Comparison of ENCODE assay signal across 1 cellular context in the genomic region with DNA sequence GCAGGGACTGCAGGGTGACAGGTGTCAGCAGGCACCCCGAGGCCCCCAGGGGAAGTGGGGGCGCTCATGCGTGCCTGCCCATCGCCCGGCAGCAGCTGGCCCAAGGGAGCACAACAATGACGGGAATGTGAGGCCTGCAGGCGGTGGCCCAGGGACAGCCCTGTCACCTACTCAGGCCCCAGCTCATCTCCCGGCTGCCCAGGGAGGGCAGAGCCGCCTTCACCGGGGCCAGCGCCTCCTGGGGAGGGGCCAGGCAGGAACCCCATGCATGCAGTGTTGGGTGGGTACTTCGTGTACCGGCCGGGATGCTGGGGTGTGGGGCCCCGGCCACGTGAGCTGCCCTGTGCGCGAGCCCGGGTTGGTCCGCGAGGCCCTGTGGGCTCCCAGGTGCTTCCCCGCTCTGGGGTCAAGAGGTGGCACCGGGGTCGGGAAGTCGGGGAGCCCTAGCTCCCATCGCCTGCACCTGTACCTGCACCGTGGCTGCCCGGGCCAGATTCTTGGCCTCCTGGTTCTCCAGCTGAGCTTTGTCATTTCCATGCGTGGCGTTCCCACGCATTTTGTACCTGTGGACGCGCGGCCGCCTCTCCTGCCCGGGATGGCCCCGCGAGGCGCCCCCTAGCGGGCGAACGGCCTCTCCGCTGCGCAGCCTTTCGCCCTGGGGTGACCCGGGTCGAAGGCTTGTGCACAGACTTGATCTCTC.
A peak's percentile ranks its signal among the peaks of the same experiment; 100 is the strongest.
TF ChIP-seq lines count a peak whose summit lies in the region.

No MANE protein-coding gene starts in this region.

TF ChIP-seq in HepG2, 621 proteins besides CTCF, POLR2A, EP300 and RAD21 (continues in another document):
- TF ChIP-seq TEAD2 (CRISPR knock-in tag; IDR thresholded peaks at IDR 0.05) (no peak), ZNF724P (CRISPR knock-in tag; IDR thresholded peaks at IDR 0.05; ENCODE audit: borderline replicate concordance) (no peak), HNF4A (CRISPR knock-in tag; IDR thresholded peaks at IDR 0.05) (no peak), GTF3A (CRISPR knock-in tag; conservative IDR thresholded peaks at IDR 0.05) (0 out of 2 replicates have a peak, but pooled peaks have one; percentile 43), XRCC5 (optimal IDR thresholded peaks at IDR 0.05; ENCODE audit: low read length) (no peak), MYC (CRISPR knock-in tag; IDR thresholded peaks at IDR 0.05; ENCODE audit: borderline replicate concordance) (peak; percentile 4; the same call in 1 of the 2 replicates), ZNF547 (CRISPR knock-in tag; IDR thresholded peaks at IDR 0.05) (0 out of 2 replicates have a peak, but pooled peaks have one; percentile 48), ZNF350 (CRISPR knock-in tag; IDR thresholded peaks at IDR 0.05; ENCODE audit: borderline replicate concordance, low read depth) (no peak), HNRNPUL1 (IDR thresholded peaks at IDR 0.05; ENCODE audit: low read depth, low read length) (no peak), KDM2A (CRISPR knock-in tag; IDR thresholded peaks at IDR 0.05; ENCODE audit: borderline replicate concordance, low read depth) (peak; percentile 47; the same call in 1 of the 2 replicates), RXRA (CRISPR knock-in tag; IDR thresholded peaks at IDR 0.05) (peak; percentile 81), ZNF556 (CRISPR knock-in tag; IDR thresholded peaks at IDR 0.05; ENCODE audit: borderline replicate concordance) (0 out of 2 replicates have a peak, but pooled peaks have one; percentile 23), KMT2A (CRISPR knock-in tag; IDR thresholded peaks at IDR 0.05) (0 out of 2 replicates have a peak, but pooled peaks have one; percentile 44), NR2F6 (IDR thresholded peaks at IDR 0.05) (no peak), NR2F6 (CRISPR knock-in tag; IDR thresholded peaks at IDR 0.05) (peak; percentile 41; the same call in 1 of the 2 replicates), PLRG1 (conservative IDR thresholded peaks at IDR 0.05) (no peak), ARHGAP35 (CRISPR knock-in tag; IDR thresholded peaks at IDR 0.05; ENCODE audit: borderline replicate concordance) (0 out of 2 replicates have a peak, but pooled peaks have one; percentile 17), PRMT3 (CRISPR knock-in tag; IDR thresholded peaks at IDR 0.05; ENCODE audit: borderline replicate concordance, low read depth) (no peak), HNRNPL (IDR thresholded peaks at IDR 0.05; ENCODE audit: low read depth, low read length) (no peak), HNRNPK (IDR thresholded peaks at IDR 0.05; ENCODE audit: low read depth, low read length, poor library complexity, severe bottlenecking) (no peak), ZBTB38 (CRISPR knock-in tag; IDR thresholded peaks at IDR 0.05) (0 out of 2 replicates have a peak, but pooled peaks have one; percentile 36), YEATS4 (CRISPR knock-in tag; IDR thresholded peaks at IDR 0.05; ENCODE audit: borderline replicate concordance) (no peak), KDM5B (CRISPR knock-in tag; IDR thresholded peaks at IDR 0.05; ENCODE audit: borderline replicate concordance) (no peak), SRSF1 (optimal IDR thresholded peaks at IDR 0.05; ENCODE audit: low read depth, low read length) (no peak), MTA1 (CRISPR knock-in tag; IDR thresholded peaks at IDR 0.05; ENCODE audit: borderline replicate concordance) (0 out of 2 replicates have a peak, but pooled peaks have one; percentile 34)
- TF ChIP-seq, protein P1, sequence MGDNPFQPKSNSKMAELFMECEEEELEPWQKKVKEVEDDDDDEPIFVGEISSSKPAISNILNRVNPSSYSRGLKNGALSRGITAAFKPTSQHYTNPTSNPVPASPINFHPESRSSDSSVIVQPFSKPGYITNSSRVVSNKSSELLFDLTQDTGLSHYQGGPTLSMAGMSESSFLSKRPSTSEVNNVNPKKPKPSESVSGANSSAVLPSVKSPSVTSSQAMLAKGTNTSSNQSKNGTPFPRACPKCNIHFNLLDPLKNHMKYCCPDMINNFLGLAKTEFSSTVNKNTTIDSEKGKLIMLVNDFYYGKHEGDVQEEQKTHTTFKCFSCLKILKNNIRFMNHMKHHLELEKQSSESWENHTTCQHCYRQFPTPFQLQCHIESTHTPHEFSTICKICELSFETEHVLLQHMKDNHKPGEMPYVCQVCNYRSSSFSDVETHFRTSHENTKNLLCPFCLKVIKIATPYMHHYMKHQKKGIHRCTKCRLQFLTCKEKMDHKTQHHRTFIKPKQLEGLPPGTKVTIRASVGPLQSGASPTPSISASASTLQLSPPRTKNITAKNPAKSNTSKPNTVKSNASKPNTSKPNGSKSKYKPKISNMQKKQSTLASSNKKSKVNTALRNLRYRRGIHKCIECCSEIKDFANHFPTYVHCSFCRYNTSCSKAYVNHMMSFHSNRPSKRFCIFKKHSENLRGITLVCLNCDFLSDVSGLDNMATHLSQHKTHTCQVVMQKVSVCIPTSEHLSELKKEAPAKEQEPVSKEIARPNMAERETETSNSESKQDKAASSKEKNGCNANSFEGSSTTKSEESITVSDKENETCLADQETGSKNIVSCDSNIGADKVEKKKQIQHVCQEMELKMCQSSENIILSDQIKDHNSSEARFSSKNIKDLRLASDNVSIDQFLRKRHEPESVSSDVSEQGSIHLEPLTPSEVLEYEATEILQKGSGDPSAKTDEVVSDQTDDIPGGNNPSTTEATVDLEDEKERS (CRISPR knock-in tag; IDR thresholded peaks at IDR 0.05): no peak
- TF ChIP-seq, protein P2, sequence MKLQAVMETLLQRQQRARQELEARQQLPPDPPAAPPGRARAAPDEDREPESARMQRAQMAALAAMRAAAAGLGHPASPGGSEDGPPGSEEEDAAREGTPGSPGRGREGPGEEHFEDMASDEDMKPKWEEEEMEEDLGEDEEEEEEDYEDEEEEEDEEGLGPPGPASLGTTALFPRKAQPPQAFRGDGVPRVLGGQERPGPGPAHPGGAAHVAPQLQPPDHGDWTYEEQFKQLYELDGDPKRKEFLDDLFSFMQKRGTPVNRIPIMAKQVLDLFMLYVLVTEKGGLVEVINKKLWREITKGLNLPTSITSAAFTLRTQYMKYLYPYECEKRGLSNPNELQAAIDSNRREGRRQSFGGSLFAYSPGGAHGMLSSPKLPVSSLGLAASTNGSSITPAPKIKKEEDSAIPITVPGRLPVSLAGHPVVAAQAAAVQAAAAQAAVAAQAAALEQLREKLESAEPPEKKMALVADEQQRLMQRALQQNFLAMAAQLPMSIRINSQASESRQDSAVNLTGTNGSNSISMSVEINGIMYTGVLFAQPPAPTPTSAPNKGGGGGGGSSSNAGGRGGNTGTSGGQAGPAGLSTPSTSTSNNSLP (IDR thresholded peaks at IDR 0.05; ENCODE audit: low read depth, low read length): no peak
- TF ChIP-seq, protein P3, sequence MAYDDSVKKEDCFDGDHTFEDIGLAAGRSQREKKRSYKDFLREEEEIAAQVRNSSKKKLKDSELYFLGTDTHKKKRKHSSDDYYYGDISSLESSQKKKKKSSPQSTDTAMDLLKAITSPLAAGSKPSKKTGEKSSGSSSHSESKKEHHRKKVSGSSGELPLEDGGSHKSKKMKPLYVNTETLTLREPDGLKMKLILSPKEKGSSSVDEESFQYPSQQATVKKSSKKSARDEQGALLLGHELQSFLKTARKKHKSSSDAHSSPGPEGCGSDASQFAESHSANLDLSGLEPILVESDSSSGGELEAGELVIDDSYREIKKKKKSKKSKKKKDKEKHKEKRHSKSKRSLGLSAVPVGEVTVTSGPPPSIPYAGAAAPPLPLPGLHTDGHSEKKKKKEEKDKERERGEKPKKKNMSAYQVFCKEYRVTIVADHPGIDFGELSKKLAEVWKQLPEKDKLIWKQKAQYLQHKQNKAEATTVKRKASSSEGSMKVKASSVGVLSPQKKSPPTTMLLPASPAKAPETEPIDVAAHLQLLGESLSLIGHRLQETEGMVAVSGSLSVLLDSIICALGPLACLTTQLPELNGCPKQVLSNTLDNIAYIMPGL (CRISPR knock-in tag; IDR thresholded peaks at IDR 0.05; ENCODE audit: borderline replicate concordance in 1 of 2, low read depth in 1 of 2): peak in 1 of 2 experiments; percentile 27; a peak in 1 of 4 replicates
- TF ChIP-seq, protein P4, sequence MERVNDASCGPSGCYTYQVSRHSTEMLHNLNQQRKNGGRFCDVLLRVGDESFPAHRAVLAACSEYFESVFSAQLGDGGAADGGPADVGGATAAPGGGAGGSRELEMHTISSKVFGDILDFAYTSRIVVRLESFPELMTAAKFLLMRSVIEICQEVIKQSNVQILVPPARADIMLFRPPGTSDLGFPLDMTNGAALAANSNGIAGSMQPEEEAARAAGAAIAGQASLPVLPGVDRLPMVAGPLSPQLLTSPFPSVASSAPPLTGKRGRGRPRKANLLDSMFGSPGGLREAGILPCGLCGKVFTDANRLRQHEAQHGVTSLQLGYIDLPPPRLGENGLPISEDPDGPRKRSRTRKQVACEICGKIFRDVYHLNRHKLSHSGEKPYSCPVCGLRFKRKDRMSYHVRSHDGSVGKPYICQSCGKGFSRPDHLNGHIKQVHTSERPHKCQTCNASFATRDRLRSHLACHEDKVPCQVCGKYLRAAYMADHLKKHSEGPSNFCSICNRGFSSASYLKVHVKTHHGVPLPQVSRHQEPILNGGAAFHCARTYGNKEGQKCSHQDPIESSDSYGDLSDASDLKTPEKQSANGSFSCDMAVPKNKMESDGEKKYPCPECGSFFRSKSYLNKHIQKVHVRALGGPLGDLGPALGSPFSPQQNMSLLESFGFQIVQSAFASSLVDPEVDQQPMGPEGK (CRISPR knock-in tag; IDR thresholded peaks at IDR 0.05): 0 out of 2 replicates have a peak, but pooled peaks have one; percentile 15
- TF ChIP-seq, protein P5, sequence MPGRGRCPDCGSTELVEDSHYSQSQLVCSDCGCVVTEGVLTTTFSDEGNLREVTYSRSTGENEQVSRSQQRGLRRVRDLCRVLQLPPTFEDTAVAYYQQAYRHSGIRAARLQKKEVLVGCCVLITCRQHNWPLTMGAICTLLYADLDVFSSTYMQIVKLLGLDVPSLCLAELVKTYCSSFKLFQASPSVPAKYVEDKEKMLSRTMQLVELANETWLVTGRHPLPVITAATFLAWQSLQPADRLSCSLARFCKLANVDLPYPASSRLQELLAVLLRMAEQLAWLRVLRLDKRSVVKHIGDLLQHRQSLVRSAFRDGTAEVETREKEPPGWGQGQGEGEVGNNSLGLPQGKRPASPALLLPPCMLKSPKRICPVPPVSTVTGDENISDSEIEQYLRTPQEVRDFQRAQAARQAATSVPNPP (CRISPR knock-in tag; IDR thresholded peaks at IDR 0.05): no peak
- TF ChIP-seq, protein P6, sequence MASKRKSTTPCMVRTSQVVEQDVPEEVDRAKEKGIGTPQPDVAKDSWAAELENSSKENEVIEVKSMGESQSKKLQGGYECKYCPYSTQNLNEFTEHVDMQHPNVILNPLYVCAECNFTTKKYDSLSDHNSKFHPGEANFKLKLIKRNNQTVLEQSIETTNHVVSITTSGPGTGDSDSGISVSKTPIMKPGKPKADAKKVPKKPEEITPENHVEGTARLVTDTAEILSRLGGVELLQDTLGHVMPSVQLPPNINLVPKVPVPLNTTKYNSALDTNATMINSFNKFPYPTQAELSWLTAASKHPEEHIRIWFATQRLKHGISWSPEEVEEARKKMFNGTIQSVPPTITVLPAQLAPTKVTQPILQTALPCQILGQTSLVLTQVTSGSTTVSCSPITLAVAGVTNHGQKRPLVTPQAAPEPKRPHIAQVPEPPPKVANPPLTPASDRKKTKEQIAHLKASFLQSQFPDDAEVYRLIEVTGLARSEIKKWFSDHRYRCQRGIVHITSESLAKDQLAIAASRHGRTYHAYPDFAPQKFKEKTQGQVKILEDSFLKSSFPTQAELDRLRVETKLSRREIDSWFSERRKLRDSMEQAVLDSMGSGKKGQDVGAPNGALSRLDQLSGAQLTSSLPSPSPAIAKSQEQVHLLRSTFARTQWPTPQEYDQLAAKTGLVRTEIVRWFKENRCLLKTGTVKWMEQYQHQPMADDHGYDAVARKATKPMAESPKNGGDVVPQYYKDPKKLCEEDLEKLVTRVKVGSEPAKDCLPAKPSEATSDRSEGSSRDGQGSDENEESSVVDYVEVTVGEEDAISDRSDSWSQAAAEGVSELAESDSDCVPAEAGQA (IDR thresholded peaks at IDR 0.05; ENCODE audit: low read depth): no peak
- TF ChIP-seq, protein P6 (CRISPR knock-in tag; IDR thresholded peaks at IDR 0.05; ENCODE audit: borderline replicate concordance): no peak
- TF ChIP-seq, protein P7, sequence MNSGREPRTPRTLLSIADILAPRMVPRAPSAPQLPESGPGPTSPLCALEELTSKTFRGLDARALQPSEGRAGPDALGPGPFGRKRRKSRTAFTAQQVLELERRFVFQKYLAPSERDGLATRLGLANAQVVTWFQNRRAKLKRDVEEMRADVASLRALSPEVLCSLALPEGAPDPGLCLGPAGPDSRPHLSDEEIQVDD (CRISPR knock-in tag; IDR thresholded peaks at IDR 0.05; ENCODE audit: borderline replicate concordance): peak; percentile 53; the same call in 1 of the 2 replicates
- TF ChIP-seq, protein P8, sequence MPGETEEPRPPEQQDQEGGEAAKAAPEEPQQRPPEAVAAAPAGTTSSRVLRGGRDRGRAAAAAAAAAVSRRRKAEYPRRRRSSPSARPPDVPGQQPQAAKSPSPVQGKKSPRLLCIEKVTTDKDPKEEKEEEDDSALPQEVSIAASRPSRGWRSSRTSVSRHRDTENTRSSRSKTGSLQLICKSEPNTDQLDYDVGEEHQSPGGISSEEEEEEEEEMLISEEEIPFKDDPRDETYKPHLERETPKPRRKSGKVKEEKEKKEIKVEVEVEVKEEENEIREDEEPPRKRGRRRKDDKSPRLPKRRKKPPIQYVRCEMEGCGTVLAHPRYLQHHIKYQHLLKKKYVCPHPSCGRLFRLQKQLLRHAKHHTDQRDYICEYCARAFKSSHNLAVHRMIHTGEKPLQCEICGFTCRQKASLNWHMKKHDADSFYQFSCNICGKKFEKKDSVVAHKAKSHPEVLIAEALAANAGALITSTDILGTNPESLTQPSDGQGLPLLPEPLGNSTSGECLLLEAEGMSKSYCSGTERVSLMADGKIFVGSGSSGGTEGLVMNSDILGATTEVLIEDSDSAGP (CRISPR knock-in tag; IDR thresholded peaks at IDR 0.05; ENCODE audit: borderline replicate concordance): 0 out of 2 replicates have a peak, but pooled peaks have one; percentile 51
- TF ChIP-seq, protein P9, sequence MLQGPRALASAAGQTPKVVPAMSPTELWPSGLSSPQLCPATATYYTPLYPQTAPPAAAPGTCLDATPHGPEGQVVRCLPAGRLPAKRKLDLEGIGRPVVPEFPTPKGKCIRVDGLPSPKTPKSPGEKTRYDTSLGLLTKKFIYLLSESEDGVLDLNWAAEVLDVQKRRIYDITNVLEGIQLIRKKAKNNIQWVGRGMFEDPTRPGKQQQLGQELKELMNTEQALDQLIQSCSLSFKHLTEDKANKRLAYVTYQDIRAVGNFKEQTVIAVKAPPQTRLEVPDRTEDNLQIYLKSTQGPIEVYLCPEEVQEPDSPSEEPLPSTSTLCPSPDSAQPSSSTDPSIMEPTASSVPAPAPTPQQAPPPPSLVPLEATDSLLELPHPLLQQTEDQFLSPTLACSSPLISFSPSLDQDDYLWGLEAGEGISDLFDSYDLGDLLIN (CRISPR knock-in tag; IDR thresholded peaks at IDR 0.05; ENCODE audit: borderline replicate concordance): no peak
